ENCODE assay signal across 1 cellular context in the genomic region with DNA sequence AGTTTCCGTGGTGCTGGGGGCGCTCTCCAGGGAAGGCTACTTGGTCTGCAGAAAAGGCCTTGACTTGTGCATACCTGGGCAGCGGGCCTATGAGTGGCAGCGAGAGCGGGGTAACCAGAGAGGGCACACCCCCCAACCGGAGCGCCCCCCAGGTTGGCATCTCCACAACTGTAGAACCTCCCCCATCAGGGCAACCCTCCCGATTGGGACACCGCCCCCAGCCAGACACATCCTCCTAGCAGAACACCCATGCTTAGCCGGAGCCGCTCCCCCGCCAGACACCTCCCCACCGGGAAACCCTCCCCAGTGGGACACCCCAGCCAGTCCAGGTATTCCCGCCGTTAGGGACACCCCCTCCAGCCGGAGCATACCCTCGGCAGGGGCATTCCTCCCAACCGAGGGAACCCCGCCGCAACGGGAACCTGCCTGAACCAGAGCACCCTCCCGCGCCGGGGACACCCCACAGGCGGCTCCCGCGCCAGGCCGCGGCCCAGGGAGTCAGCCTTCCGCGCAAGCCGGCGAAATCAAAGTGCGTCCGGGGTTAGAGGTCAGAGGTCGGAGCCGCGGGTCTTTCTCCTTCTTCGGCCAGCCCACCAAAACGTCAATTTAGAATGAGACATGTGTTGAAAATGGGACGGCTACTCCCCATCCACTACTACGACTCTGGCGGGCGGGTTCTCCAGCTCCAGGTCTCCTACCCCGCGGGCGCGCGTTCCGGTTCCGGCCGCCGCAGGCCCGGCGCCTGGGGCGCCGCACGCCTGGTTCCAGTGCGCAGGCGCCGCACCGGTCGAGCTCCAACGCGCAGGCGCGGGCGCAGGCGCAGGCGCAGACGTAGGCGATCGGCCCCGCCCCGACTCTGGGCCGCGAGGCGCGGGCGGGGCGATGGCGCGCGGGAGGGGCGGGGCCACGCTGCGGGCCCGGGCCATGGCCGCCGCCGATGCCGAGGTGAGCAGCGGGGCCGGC.
TF ChIP-seq lines count a peak whose summit lies in the region.

A gene (plus strand): TSS at position 901 of the 963 bp plus-strand sequence. CDS start 24 bp downstream, at position 925.

TF ChIP-seq in HEK293, 187 proteins besides CTCF, POLR2A, EP300 and RAD21 (continued from another document and continues in another):
- TF ChIP-seq, protein P1, sequence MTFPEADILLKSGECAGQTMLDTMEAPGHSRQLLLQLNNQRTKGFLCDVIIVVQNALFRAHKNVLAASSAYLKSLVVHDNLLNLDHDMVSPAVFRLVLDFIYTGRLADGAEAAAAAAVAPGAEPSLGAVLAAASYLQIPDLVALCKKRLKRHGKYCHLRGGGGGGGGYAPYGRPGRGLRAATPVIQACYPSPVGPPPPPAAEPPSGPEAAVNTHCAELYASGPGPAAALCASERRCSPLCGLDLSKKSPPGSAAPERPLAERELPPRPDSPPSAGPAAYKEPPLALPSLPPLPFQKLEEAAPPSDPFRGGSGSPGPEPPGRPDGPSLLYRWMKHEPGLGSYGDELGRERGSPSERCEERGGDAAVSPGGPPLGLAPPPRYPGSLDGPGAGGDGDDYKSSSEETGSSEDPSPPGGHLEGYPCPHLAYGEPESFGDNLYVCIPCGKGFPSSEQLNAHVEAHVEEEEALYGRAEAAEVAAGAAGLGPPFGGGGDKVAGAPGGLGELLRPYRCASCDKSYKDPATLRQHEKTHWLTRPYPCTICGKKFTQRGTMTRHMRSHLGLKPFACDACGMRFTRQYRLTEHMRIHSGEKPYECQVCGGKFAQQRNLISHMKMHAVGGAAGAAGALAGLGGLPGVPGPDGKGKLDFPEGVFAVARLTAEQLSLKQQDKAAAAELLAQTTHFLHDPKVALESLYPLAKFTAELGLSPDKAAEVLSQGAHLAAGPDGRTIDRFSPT (tag by site-specific recombination; IDR thresholded peaks at IDR 0.05) = peak; percentile 65
- TF ChIP-seq GFI1B (tag by site-specific recombination; IDR thresholded peaks at IDR 0.05) (peak; percentile 50; the same call in 1 of the 2 replicates), ZNF221 (tag by site-specific recombination; IDR thresholded peaks at IDR 0.05; ENCODE audit: borderline replicate concordance) (peak; percentile 12; the same call in 1 of the 2 replicates), ZBTB1 (tag by site-specific recombination; IDR thresholded peaks at IDR 0.05) (no peak), SCRT1 (tag by site-specific recombination; IDR thresholded peaks at IDR 0.05; ENCODE audit: borderline replicate concordance) (no peak), ZNF585B (tag by site-specific recombination; IDR thresholded peaks at IDR 0.05) (no peak), ZBTB17 (tag by site-specific recombination; IDR thresholded peaks at IDR 0.05) (peak; percentile 47; the same call in 1 of the 2 replicates), ZNF501 (tag by site-specific recombination; IDR thresholded peaks at IDR 0.05) (peak; percentile 86), HOXA7 (CRISPR knock-in tag; IDR thresholded peaks at IDR 0.05; ENCODE audit: borderline replicate concordance) (no peak), ZNF175 (tag by site-specific recombination; IDR thresholded peaks at IDR 0.05) (no peak), KLF9 (tag by site-specific recombination; IDR thresholded peaks at IDR 0.05; ENCODE audit: low read depth) (peak; percentile 57), TCF7L2 (IDR thresholded peaks at IDR 0.05; ENCODE audit: borderline replicate concordance, low read depth, low read length) (0 out of 2 replicates have a peak, but pooled peaks have one; percentile 41), SP2 (tag by site-specific recombination; IDR thresholded peaks at IDR 0.05) (peak; percentile 71), OVOL3 (tag by site-specific recombination; IDR thresholded peaks at IDR 0.05) (0 out of 2 replicates have a peak, but pooled peaks have one; percentile 40), ZNF423 (tag by site-specific recombination; IDR thresholded peaks at IDR 0.05) (no peak), KLF16 (tag by site-specific recombination; IDR thresholded peaks at IDR 0.05) (peak; percentile 64; the same call in 1 of the 2 replicates), ZNF843 (tag by site-specific recombination; IDR thresholded peaks at IDR 0.05) (peak; percentile 22; the same call in 1 of the 2 replicates), ZNF155 (tag by site-specific recombination; IDR thresholded peaks at IDR 0.05) (no peak), WT1 (tag by site-specific recombination; IDR thresholded peaks at IDR 0.05) (0 out of 2 replicates have a peak, but pooled peaks have one; percentile 31), ZNF776 (tag by site-specific recombination; IDR thresholded peaks at IDR 0.05; ENCODE audit: borderline replicate concordance) (no peak), YY1 (tag by site-specific recombination; IDR thresholded peaks at IDR 0.05) (no peak; the same call in 1 of the 2 replicates), ZSCAN23 (tag by site-specific recombination; IDR thresholded peaks at IDR 0.05) (0 out of 2 replicates have a peak, but pooled peaks have one; percentile 26), ZNF394 (tag by site-specific recombination; IDR thresholded peaks at IDR 0.05; ENCODE audit: borderline replicate concordance) (0 out of 2 replicates have a peak, but pooled peaks have one; percentile 61), KLF8 (tag by site-specific recombination; IDR thresholded peaks at IDR 0.05) (peak; percentile 87), RBAK (tag by site-specific recombination; IDR thresholded peaks at IDR 0.05) (no peak)
- TF ChIP-seq, protein P2, sequence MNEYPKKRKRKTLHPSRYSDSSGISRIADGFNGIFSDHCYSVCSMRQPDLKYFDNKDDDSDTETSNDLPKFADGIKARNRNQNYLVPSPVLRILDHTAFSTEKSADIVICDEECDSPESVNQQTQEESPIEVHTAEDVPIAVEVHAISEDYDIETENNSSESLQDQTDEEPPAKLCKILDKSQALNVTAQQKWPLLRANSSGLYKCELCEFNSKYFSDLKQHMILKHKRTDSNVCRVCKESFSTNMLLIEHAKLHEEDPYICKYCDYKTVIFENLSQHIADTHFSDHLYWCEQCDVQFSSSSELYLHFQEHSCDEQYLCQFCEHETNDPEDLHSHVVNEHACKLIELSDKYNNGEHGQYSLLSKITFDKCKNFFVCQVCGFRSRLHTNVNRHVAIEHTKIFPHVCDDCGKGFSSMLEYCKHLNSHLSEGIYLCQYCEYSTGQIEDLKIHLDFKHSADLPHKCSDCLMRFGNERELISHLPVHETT (tag by site-specific recombination; IDR thresholded peaks at IDR 0.05) = 0 out of 2 replicates have a peak, but pooled peaks have one; percentile 57
- TF ChIP-seq, protein P3, sequence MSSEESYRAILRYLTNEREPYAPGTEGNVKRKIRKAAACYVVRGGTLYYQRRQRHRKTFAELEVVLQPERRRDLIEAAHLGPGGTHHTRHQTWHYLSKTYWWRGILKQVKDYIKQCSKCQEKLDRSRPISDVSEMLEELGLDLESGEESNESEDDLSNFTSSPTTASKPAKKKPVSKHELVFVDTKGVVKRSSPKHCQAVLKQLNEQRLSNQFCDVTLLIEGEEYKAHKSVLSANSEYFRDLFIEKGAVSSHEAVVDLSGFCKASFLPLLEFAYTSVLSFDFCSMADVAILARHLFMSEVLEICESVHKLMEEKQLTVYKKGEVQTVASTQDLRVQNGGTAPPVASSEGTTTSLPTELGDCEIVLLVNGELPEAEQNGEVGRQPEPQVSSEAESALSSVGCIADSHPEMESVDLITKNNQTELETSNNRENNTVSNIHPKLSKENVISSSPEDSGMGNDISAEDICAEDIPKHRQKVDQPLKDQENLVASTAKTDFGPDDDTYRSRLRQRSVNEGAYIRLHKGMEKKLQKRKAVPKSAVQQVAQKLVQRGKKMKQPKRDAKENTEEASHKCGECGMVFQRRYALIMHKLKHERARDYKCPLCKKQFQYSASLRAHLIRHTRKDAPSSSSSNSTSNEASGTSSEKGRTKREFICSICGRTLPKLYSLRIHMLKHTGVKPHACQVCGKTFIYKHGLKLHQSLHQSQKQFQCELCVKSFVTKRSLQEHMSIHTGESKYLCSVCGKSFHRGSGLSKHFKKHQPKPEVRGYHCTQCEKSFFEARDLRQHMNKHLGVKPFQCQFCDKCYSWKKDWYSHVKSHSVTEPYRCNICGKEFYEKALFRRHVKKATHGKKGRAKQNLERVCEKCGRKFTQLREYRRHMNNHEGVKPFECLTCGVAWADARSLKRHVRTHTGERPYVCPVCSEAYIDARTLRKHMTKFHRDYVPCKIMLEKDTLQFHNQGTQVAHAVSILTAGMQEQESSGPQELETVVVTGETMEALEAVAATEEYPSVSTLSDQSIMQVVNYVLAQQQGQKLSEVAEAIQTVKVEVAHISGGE (tag by site-specific recombination; conservative IDR thresholded peaks at IDR 0.05; ENCODE audit: low read depth) = peak; percentile 88
- TF ChIP-seq, protein P4, sequence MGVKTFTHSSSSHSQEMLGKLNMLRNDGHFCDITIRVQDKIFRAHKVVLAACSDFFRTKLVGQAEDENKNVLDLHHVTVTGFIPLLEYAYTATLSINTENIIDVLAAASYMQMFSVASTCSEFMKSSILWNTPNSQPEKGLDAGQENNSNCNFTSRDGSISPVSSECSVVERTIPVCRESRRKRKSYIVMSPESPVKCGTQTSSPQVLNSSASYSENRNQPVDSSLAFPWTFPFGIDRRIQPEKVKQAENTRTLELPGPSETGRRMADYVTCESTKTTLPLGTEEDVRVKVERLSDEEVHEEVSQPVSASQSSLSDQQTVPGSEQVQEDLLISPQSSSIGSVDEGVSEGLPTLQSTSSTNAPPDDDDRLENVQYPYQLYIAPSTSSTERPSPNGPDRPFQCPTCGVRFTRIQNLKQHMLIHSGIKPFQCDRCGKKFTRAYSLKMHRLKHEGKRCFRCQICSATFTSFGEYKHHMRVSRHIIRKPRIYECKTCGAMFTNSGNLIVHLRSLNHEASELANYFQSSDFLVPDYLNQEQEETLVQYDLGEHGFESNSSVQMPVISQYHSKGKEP (tag by site-specific recombination; IDR thresholded peaks at IDR 0.05) = 0 out of 2 replicates have a peak, but pooled peaks have one; percentile 32
- TF ChIP-seq, protein P5, sequence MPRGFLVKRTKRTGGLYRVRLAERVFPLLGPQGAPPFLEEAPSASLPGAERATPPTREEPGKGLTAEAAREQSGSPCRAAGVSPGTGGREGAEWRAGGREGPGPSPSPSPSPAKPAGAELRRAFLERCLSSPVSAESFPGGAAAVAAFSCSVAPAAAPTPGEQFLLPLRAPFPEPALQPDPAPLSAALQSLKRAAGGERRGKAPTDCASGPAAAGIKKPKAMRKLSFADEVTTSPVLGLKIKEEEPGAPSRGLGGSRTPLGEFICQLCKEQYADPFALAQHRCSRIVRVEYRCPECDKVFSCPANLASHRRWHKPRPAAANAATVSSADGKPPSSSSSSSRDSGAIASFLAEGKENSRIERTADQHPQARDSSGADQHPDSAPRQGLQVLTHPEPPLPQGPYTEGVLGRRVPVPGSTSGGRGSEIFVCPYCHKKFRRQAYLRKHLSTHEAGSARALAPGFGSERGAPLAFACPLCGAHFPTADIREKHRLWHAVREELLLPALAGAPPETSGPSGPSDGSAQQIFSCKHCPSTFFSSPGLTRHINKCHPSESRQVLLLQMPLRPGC (tag by site-specific recombination; IDR thresholded peaks at IDR 0.05) = peak; percentile 38; the same call in 1 of the 2 replicates
- TF ChIP-seq, protein P6, sequence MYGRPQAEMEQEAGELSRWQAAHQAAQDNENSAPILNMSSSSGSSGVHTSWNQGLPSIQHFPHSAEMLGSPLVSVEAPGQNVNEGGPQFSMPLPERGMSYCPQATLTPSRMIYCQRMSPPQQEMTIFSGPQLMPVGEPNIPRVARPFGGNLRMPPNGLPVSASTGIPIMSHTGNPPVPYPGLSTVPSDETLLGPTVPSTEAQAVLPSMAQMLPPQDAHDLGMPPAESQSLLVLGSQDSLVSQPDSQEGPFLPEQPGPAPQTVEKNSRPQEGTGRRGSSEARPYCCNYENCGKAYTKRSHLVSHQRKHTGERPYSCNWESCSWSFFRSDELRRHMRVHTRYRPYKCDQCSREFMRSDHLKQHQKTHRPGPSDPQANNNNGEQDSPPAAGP (tag by site-specific recombination; IDR thresholded peaks at IDR 0.05) = peak; percentile 73
- TF ChIP-seq, protein P7, sequence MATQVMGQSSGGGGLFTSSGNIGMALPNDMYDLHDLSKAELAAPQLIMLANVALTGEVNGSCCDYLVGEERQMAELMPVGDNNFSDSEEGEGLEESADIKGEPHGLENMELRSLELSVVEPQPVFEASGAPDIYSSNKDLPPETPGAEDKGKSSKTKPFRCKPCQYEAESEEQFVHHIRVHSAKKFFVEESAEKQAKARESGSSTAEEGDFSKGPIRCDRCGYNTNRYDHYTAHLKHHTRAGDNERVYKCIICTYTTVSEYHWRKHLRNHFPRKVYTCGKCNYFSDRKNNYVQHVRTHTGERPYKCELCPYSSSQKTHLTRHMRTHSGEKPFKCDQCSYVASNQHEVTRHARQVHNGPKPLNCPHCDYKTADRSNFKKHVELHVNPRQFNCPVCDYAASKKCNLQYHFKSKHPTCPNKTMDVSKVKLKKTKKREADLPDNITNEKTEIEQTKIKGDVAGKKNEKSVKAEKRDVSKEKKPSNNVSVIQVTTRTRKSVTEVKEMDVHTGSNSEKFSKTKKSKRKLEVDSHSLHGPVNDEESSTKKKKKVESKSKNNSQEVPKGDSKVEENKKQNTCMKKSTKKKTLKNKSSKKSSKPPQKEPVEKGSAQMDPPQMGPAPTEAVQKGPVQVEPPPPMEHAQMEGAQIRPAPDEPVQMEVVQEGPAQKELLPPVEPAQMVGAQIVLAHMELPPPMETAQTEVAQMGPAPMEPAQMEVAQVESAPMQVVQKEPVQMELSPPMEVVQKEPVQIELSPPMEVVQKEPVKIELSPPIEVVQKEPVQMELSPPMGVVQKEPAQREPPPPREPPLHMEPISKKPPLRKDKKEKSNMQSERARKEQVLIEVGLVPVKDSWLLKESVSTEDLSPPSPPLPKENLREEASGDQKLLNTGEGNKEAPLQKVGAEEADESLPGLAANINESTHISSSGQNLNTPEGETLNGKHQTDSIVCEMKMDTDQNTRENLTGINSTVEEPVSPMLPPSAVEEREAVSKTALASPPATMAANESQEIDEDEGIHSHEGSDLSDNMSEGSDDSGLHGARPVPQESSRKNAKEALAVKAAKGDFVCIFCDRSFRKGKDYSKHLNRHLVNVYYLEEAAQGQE (tag by site-specific recombination; IDR thresholded peaks at IDR 0.05) = 0 out of 2 replicates have a peak, but pooled peaks have one; percentile 20
- TF ChIP-seq, protein P8, sequence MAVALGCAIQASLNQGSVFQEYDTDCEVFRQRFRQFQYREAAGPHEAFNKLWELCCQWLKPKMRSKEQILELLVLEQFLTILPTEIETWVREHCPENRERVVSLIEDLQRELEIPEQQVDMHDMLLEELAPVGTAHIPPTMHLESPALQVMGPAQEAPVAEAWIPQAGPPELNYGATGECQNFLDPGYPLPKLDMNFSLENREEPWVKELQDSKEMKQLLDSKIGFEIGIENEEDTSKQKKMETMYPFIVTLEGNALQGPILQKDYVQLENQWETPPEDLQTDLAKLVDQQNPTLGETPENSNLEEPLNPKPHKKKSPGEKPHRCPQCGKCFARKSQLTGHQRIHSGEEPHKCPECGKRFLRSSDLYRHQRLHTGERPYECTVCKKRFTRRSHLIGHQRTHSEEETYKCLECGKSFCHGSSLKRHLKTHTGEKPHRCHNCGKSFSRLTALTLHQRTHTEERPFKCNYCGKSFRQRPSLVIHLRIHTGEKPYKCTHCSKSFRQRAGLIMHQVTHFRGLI (tag by site-specific recombination; IDR thresholded peaks at IDR 0.05) = peak; percentile 45; the same call in 1 of the 2 replicates
